Comparison of ENCODE assay signal across 8 cellular contexts in the genomic region with DNA sequence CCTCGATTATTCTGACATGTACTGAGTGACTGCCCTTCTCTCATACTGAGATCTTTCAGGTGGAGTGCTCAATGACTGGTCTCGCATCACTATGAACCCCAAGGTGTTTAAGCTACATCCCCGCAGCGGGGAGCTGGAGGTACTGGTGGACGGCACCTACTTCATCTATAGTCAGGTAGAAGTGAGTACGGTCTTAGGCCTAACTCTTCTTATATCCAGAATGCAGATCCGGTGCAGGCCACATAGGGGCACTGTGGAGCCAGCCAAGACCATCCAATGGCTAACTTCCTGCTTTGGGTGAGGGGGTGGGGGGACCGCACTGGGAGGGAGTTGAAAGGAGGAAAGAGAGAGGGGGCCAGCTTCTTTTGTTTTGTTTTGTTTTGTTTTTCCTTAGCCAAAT.
DNase-seq lines count a peak whose midpoint lies in the region; ATAC-seq and TF ChIP-seq lines count a peak whose summit lies in the region.

No MANE protein-coding gene starts in this region.

- no peaks in the 10 kb centered on the region for H3K9me3 ChIP-seq in effector memory CD4-positive, alpha-beta T cell (ENCODE audit: control insufficient read depth, low read length)

- in situ Hi-C loops in GM13977 (cut with MboI; ENCODE audit: low pct_unique_long_range_greater_than_20kb, low sequenced_read_pairs, unreplicated experiment): loop anchor here (25.0 kb wide), 1 partner anchor 496 kb away; no protein-coding TSS in a partner anchor

- H3K4me3 ChIP-seq in effector memory CD4-positive, alpha-beta T cell (ENCODE audit: insufficient read depth, low read depth, low read length, poor library complexity, severe bottlenecking): no peak overlapping the region

- no peaks in the 10 kb centered on the region for H3K4me1 ChIP-seq in effector memory CD4-positive, alpha-beta T cell (ENCODE audit: control insufficient read depth, insufficient read depth, low read length, poor library complexity, severe bottlenecking)

- H3K27me3 ChIP-seq in effector memory CD4-positive, alpha-beta T cell (replicated peaks; ENCODE audit: control insufficient read depth, insufficient read depth, low read length, poor library complexity, severe bottlenecking): no peaks in the 10 kb centered on the region

- no peaks in the 10 kb centered on the region for H3K36me3 ChIP-seq in effector memory CD4-positive, alpha-beta T cell (ENCODE audit: control insufficient read depth, insufficient read depth, low read length)

- ATAC-seq in HG03442 (IDR thresholded peaks at IDR 0.05; ENCODE audit: unreplicated experiment): peak; percentile 64

- H3K27ac ChIP-seq in VCaP: peak overlapping the region; percentile 8; the same call in 1 of the 2 replicates
- no peak overlapping the region for H3K27ac ChIP-seq in effector memory CD4-positive, alpha-beta T cell (ENCODE audit: insufficient read depth, low read length, poor library complexity, severe bottlenecking)

- peak; percentile 15 for DNase-seq in CD1c-positive myeloid dendritic cell (ENCODE audit: extremely low spot score)
- DNase-seq in GM13977 (ENCODE audit: low spot score): peak; percentile 35
- peak; percentile 12 for DNase-seq in germinal center (ENCODE audit: low spot score)
- peak; percentile 6 to 35 (median 10) for DNase-seq in stimulated activated CD4-positive, alpha-beta T cell treated with anti-CD3 and anti-CD28 coated beads, TNF-alpha, amount 100 ng/mL, for 48 hours (ENCODE audit: low read depth in 3 of 3)
- DNase-seq in effector memory CD4-positive, alpha-beta T cell: no peak
- DNase-seq in NCI-H187 (lab: John Stamatoyannopoulos, UW): no peak

- TF ChIP-seq CTCF in GM13977 (IDR thresholded peaks at IDR 0.05; ENCODE audit: extremely low read depth, insufficient read depth, missing control alignments): peak; percentile 76
- TF ChIP-seq CTCF in VCaP (conservative IDR thresholded peaks at IDR 0.05): peak; percentile 75

Comparison
In these comparisons a context has a peak if more than half of its experiments do, and no peak if none do; other contexts are left out.
1. DNase-seq: peak in CD1c-positive myeloid dendritic cell (single experiment), GM13977 (single experiment), germinal center (single experiment) and stimulated activated CD4-positive, alpha-beta T cell treated with anti-CD3 and anti-CD28 coated beads, TNF-alpha, amount 100 ng/mL, for 48 hours (3 of 3); none in effector memory CD4-positive, alpha-beta T cell (0 of 3) and NCI-H187 (0 of 2).